Comparison of ENCODE assay signal across 1 cellular context in the genomic region with DNA sequence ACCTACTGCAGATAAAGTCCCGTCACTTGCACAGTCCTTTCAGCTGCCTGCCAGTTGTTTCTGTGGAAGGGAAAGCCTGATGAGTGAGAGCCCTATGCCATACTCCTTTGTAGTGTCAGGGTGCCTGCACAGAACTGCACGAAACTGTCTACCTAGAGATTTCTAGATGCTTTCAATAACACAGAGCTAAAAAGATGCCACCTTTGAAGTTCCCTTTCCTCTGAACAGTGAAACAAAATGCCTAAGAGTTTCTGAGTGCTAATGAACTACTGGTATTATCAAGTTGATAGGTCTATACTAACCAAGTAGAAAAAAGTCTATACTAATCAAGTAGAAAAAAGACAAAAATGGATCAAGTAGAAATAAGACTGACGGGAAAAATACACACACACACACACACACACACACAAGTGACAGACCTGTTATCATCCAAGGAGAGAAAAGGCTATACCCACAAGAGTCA.
TF ChIP-seq lines count a peak whose summit lies in the region.

No MANE protein-coding gene starts in this region.

TF ChIP-seq in HepG2, 621 proteins besides CTCF, POLR2A, EP300 and RAD21:
- TF ChIP-seq KLF9 (CRISPR knock-in tag; IDR thresholded peaks at IDR 0.05; ENCODE audit: low read depth) (no peak), HOXA5 (CRISPR knock-in tag; IDR thresholded peaks at IDR 0.05) (no peak)
- TF ChIP-seq, protein P1, sequence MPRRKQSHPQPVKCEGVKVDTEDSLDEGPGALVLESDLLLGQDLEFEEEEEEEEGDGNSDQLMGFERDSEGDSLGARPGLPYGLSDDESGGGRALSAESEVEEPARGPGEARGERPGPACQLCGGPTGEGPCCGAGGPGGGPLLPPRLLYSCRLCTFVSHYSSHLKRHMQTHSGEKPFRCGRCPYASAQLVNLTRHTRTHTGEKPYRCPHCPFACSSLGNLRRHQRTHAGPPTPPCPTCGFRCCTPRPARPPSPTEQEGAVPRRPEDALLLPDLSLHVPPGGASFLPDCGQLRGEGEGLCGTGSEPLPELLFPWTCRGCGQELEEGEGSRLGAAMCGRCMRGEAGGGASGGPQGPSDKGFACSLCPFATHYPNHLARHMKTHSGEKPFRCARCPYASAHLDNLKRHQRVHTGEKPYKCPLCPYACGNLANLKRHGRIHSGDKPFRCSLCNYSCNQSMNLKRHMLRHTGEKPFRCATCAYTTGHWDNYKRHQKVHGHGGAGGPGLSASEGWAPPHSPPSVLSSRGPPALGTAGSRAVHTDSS (CRISPR knock-in tag; conservative IDR thresholded peaks at IDR 0.05) = no peak
